In genomic region chr15:82108489-82109078, GRCh38 we compare ENCODE assay signal across 8 cellular contexts.
A peak's percentile ranks its signal among the peaks of the same experiment; 100 is the strongest.
DNase-seq lines count a peak whose midpoint lies in the region; ATAC-seq and TF ChIP-seq lines count a peak whose summit lies in the region.

No MANE protein-coding gene starts in this region.

- no peaks in the 10 kb centered on the region for H3K4me1 Mint-ChIP-seq in activated T-helper 2 cell treated with anti-CD3 and anti-CD28 coated beads, Interferon-gamma antibody, Interleukin-2, Interleukin-4, amounts not matched to agents 10 μg/mL and 5 μg/mL and 100 μg/mL, durations not matched to agents 14 hours and 24 hours and 36 hours (ENCODE audit: low read depth)

- TF ChIP-seq CTCF in BE2C (IDR thresholded peaks at IDR 0.05; ENCODE audit: low read depth, low read length) (peak; percentile 91), RWPE2 (IDR thresholded peaks at IDR 0.05; ENCODE audit: poor library complexity, severe bottlenecking) (peak; percentile 99), gastrocnemius medialis (IDR thresholded peaks at IDR 0.05 in 4 of 5, conservative IDR thresholded peaks at IDR 0.05 in 1 of 5) (peak; percentile 73 to 94 (median 85))

- no peaks in the 10 kb centered on the region for H3K36me3 ChIP-seq in BE2C
- no peaks in the 10 kb centered on the region for H3K36me3 ChIP-seq in RWPE2 (ENCODE audit: low read depth)
- H3K36me3 ChIP-seq in gastrocnemius medialis = no peaks in the 10 kb centered on the region

- ATAC-seq in GM19328 (IDR thresholded peaks at IDR 0.05; ENCODE audit: unreplicated experiment) (peak; percentile 89), HG03520 (IDR thresholded peaks at IDR 0.05; ENCODE audit: unreplicated experiment) (peak; percentile 88), RWPE2 (ENCODE audit: low read depth) (peak; percentile 85), gastrocnemius medialis (peak; percentile 74), HG02938 (IDR thresholded peaks at IDR 0.05; ENCODE audit: unreplicated experiment) (no peak)

- H3K4me3 ChIP-seq in BE2C (ENCODE audit: low read depth, low read length) = no peak overlapping the region
- H3K4me3 ChIP-seq in RWPE2 (ENCODE audit: severe bottlenecking) = no peak overlapping the region
- H3K4me3 ChIP-seq in gastrocnemius medialis = no peak overlapping the region

- H3K27me3 ChIP-seq in BE2C (no peaks in the 10 kb centered on the region), RWPE2 (ENCODE audit: insufficient read depth, poor library complexity, severe bottlenecking) (no peaks in the 10 kb centered on the region), gastrocnemius medialis (no peaks in the 10 kb centered on the region)

- H3K36me3 Mint-ChIP-seq in activated T-helper 2 cell treated with anti-CD3 and anti-CD28 coated beads, Interferon-gamma antibody, Interleukin-2, Interleukin-4, amounts not matched to agents 10 μg/mL and 5 μg/mL and 100 μg/mL, durations not matched to agents 14 hours and 24 hours and 36 hours (ENCODE audit: low read depth) = no peaks in the 10 kb centered on the region

- no peaks in the 10 kb centered on the region for H3K9me3 Mint-ChIP-seq in activated T-helper 2 cell treated with anti-CD3 and anti-CD28 coated beads, Interferon-gamma antibody, Interleukin-2, Interleukin-4, amounts not matched to agents 10 μg/mL and 5 μg/mL and 100 μg/mL, durations not matched to agents 14 hours and 24 hours and 36 hours

- H3K27ac ChIP-seq in RWPE2 (ENCODE audit: poor library complexity, severe bottlenecking) (no peak overlapping the region), gastrocnemius medialis (no peak overlapping the region)

- DNase-seq in BE2C (peak; percentile 79), RWPE2 (ENCODE audit: low spot score) (no peak), globus pallidus (ENCODE audit: low spot score) (peak; percentile 16), gastrocnemius medialis (peak; percentile 28 to 49)
- DNase-seq in activated T-helper 2 cell treated with anti-CD3 and anti-CD28 coated beads, Interferon-gamma antibody, Interleukin-2, Interleukin-4, amounts not matched to agents 10 μg/mL and 5 μg/mL and 100 μg/mL, durations not matched to agents 14 hours and 24 hours and 36 hours (ENCODE audit: low spot score) = peak; percentile 59

- in situ Hi-C loops in gastrocnemius medialis (cut with MboI; ENCODE audit: low sequenced_read_pairs in 4 of 4) = no loop called here

- no peak for TF ChIP-seq POLR2A in gastrocnemius medialis (IDR thresholded peaks at IDR 0.05)

- no peaks in the 10 kb centered on the region for H3K27me3 Mint-ChIP-seq in activated T-helper 2 cell treated with anti-CD3 and anti-CD28 coated beads, Interferon-gamma antibody, Interleukin-2, Interleukin-4, amounts not matched to agents 10 μg/mL and 5 μg/mL and 100 μg/mL, durations not matched to agents 14 hours and 24 hours and 36 hours (ENCODE audit: low read depth)

- H3K4me3 Mint-ChIP-seq in activated T-helper 2 cell treated with anti-CD3 and anti-CD28 coated beads, Interferon-gamma antibody, Interleukin-2, Interleukin-4, amounts not matched to agents 10 μg/mL and 5 μg/mL and 100 μg/mL, durations not matched to agents 14 hours and 24 hours and 36 hours (ENCODE audit: low read depth) = no peak overlapping the region

- intact Hi-C loops in activated T-helper 2 cell treated with anti-CD3 and anti-CD28 coated beads, Interferon-gamma antibody, Interleukin-2, Interleukin-4, amounts not matched to agents 10 μg/mL and 5 μg/mL and 100 μg/mL, durations not matched to agents 14 hours and 24 hours and 36 hours (cut with micrococcal nuclease) = loop anchor here (1.0 to 10.0 kb wide), 2 partner anchors 90 to 624 kb away; no protein-coding TSS in a partner anchor
- intact Hi-C loops in gastrocnemius medialis (cut with DNase I; ENCODE audit: low total_unique reads) = loop anchor here (1.0 kb wide), 1 partner anchor 90 kb away; no protein-coding TSS in a partner anchor

- no peaks in the 10 kb centered on the region; the same call in none of the 2 replicates for H3K4me1 ChIP-seq in BE2C
- H3K4me1 ChIP-seq in RWPE2 (ENCODE audit: insufficient read depth, poor library complexity, severe bottlenecking) = peaks cover 11% of the 10 kb centered on the region
- H3K4me1 ChIP-seq in gastrocnemius medialis = no peaks in the 10 kb centered on the region

- H3K27ac Mint-ChIP-seq in activated T-helper 2 cell treated with anti-CD3 and anti-CD28 coated beads, Interferon-gamma antibody, Interleukin-2, Interleukin-4, amounts not matched to agents 10 μg/mL and 5 μg/mL and 100 μg/mL, durations not matched to agents 14 hours and 24 hours and 36 hours = no peak overlapping the region

- H3K9me3 ChIP-seq in BE2C (no peaks in the 10 kb centered on the region), RWPE2 (ENCODE audit: severe bottlenecking) (no peaks in the 10 kb centered on the region), gastrocnemius medialis (no peaks in the 10 kb centered on the region)
